In the genomic region with DNA sequence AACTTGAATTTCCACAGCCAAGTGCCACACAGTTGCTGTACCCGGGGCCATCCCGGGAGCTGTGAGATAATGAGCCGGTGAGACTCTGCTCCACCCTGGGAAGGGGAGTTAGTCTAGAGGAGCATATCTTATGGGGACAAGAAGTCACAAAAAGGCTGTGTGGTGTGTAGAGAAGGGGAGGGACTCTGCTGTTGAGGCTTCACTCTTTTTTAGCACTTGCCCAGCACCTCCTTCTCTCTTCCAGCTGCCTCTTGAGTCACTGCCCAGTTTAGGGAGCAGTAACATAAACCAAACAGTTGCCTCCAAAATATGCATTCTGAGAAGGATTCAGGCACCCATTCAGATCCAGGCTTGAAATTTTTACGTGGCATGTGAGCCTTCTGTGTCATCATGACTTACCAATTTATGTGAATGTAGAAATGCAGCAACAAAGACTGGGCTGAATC, we compare ENCODE assay signal across 8 cellular contexts. TPM values are rescaled to one million over a fixed set of nuclear protein-coding genes. Genes with fewer than 3 reads are reported as not detected.
DNase-seq lines count a peak whose midpoint lies in the region; ATAC-seq and TF ChIP-seq lines count a peak whose summit lies in the region.

No MANE protein-coding gene starts in this region.

- peak overlapping the region; percentile 95 to 99 (median 98) for H3K27ac Mint-ChIP-seq in CD4-positive, CD25-positive, alpha-beta regulatory T cell
- peak overlapping the region; percentile 94 to 97 (median 96) for H3K27ac Mint-ChIP-seq in nephron

- peaks cover 44% of the 10 kb centered on the region for H3K4me1 ChIP-seq in CD4-positive, CD25-positive, alpha-beta regulatory T cell (ENCODE audit: control insufficient read depth, insufficient read depth, low read length, poor library complexity, severe bottlenecking)

- no peaks in the 10 kb centered on the region for H3K9me3 Mint-ChIP-seq in CD4-positive, CD25-positive, alpha-beta regulatory T cell
- H3K9me3 Mint-ChIP-seq in nephron = no peaks in the 10 kb centered on the region

- H3K4me3 Mint-ChIP-seq in CD4-positive, CD25-positive, alpha-beta regulatory T cell = peak overlapping the region; percentile 90 to 97 (median 96)
- H3K4me3 Mint-ChIP-seq in nephron = peak overlapping the region; percentile 95 to 97 (median 97)

- no peaks in the 10 kb centered on the region for H3K27me3 Mint-ChIP-seq in CD4-positive, CD25-positive, alpha-beta regulatory T cell
- no peaks in the 10 kb centered on the region for H3K27me3 Mint-ChIP-seq in nephron (ENCODE audit: low read depth)

- peaks cover 4% of the 10 kb centered on the region for H3K36me3 Mint-ChIP-seq in CD4-positive, CD25-positive, alpha-beta regulatory T cell
- H3K36me3 Mint-ChIP-seq in nephron (ENCODE audit: low read depth) = peaks cover 14% of the 10 kb centered on the region

- TF ChIP-seq CTCF in WERI-Rb-1 (IDR thresholded peaks at IDR 0.05; ENCODE audit: low read depth, low read length) = no peak
- no peak for TF ChIP-seq CTCF in nephron (IDR thresholded peaks at IDR 0.05; ENCODE audit: unreplicated experiment in 3 of 3)

- H3K27me3 ChIP-seq in CD4-positive, CD25-positive, alpha-beta regulatory T cell (ENCODE audit: control insufficient read depth, insufficient read depth, low read length) = no peaks in the 10 kb centered on the region
- no peaks in the 10 kb centered on the region for H3K27me3 ChIP-seq in WERI-Rb-1 (ENCODE audit: insufficient read depth, low read depth, severe bottlenecking)

- peak in 1 of 3 donors; percentile 41 for DNase-seq in CD4-positive, CD25-positive, alpha-beta regulatory T cell
- DNase-seq in WERI-Rb-1 = no peak
- peak; percentile 95 for DNase-seq in fibroblast of gingiva (ENCODE audit: low read depth)
- no peak for DNase-seq in NCI-H187 treated with DMSO at 0.1 percent for 48 hours (lab: John Stamatoyannopoulos, UW)
- DNase-seq in NCI-H748 (lab: John Stamatoyannopoulos, UW; ENCODE audit: unreplicated experiment) = no peak

- ATAC-seq in CD4-positive, CD25-positive, alpha-beta regulatory T cell (ENCODE audit: low read depth in 2 of 2) = no peak
- ATAC-seq in GM19395 (IDR thresholded peaks at IDR 0.05; ENCODE audit: unreplicated experiment) (peak; percentile 22), HG03520 (IDR thresholded peaks at IDR 0.05; ENCODE audit: unreplicated experiment) (peak; percentile 16)

- H3K4me3 ChIP-seq in CD4-positive, CD25-positive, alpha-beta regulatory T cell (ENCODE audit: low read depth, low read length) = peak overlapping the region; percentile 90
- peak overlapping the region; percentile 73 for H3K4me3 ChIP-seq in WERI-Rb-1 (ENCODE audit: low read depth, low read length)

- peaks cover 8% of the 10 kb centered on the region for H3K36me3 ChIP-seq in CD4-positive, CD25-positive, alpha-beta regulatory T cell (ENCODE audit: control insufficient read depth, insufficient read depth, low read length)
- H3K36me3 ChIP-seq in WERI-Rb-1 = peaks cover 3% of the 10 kb centered on the region; the same call in 1 of the 2 replicates

- no peaks in the 10 kb centered on the region for H3K9me3 ChIP-seq in CD4-positive, CD25-positive, alpha-beta regulatory T cell (ENCODE audit: control insufficient read depth in 2 of 2, low read length in 2 of 2)
- no peaks in the 10 kb centered on the region for H3K9me3 ChIP-seq in WERI-Rb-1 (ENCODE audit: severe bottlenecking)

- H3K4me1 Mint-ChIP-seq in CD4-positive, CD25-positive, alpha-beta regulatory T cell = peaks cover 28 to 48% (median 41%) of the 10 kb centered on the region in 4 donors
- H3K4me1 Mint-ChIP-seq in nephron = peaks cover 50% of the 10 kb centered on the region

- peak overlapping the region; percentile 92 for H3K27ac ChIP-seq in CD4-positive, CD25-positive, alpha-beta regulatory T cell (ENCODE audit: insufficient read depth, low read length, poor library complexity, severe bottlenecking)
- no peak overlapping the region for H3K27ac ChIP-seq in WERI-Rb-1

RNA-seq across cellular contexts. Expression of a gene that starts 0.7 kb away (rescaled TPM):
- total RNA-seq in CD4-positive, CD25-positive, alpha-beta regulatory T cell = 209 TPM
- polyA plus RNA-seq in CD4-positive, CD25-positive, alpha-beta regulatory T cell = 1 to 10 TPM; 2.6 to 5.3 (median 3.3) TPM

Comparison
In these comparisons a context has a peak if more than half of its experiments do, and no peak if none do; other contexts are left out.
1. ATAC-seq: peak in GM19395 (single experiment) and HG03520 (single experiment); none in CD4-positive, CD25-positive, alpha-beta regulatory T cell (0 of 2).